ENCODE assay signal across 13 cellular contexts in the genomic region with DNA sequence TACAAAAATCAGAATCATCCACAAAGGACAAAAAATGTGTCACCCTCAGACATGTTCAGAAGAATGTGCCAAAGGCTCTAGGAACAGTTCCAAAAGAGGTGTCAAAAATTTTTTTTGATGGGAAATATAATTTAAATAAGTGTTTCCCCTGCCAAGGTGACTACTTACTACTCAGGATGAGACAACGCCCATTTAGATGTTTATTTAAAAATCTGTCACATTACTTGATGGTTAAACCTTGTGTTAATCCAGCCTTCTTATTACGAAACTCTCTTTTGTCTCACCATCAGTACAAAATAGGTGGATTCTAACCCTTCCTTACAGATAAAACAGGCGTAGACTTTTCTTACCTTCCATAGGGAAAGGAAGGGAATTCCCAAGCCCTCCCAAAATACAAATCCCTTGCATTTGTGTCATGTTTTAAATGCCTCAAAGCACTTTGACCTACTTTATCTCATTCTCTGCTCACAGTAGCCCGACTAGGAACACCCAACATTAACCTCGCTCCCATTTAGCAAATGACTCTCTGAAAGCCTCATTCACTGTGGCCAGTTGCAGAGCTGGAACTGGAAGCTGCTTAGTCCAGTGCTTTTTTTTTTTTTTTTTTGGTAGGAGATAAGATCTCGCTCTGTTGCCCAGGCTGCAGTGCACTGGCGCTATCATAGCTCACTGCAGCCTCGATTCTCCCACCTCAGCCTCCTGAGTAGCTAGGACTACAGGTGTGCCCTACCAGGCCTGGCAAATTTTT. TPM values are rescaled to one million over a fixed set of nuclear protein-coding genes. Genes with fewer than 3 reads are reported as not detected.
DNase-seq lines count a peak whose midpoint lies in the region; ATAC-seq and TF ChIP-seq lines count a peak whose summit lies in the region.
"Had no signal": no experiment of that assay in that cellular context is flagged by ENCODE, and none has a peak within 500 bp of the region (broad histone marks: within the 10 kb centered on the region; RNA-seq: fewer than 3 reads in every experiment).

No MANE protein-coding gene starts in this region.

- no peaks in the 10 kb centered on the region for H3K27me3 ChIP-seq in Karpas-422 (ENCODE audit: low read length)
- no peaks in the 10 kb centered on the region for H3K27me3 ChIP-seq in mammary epithelial cell (ENCODE audit: insufficient read depth, low read length)
- H3K27me3 ChIP-seq in layer of hippocampus (ENCODE audit: control insufficient read depth, insufficient read depth, low read length), result no peaks in the 10 kb centered on the region

- H3K4me3 Mint-ChIP-seq in stimulated activated effector memory CD8-positive, alpha-beta T cell treated with anti-CD3 and anti-CD28 coated beads, Interleukin-12 subunit alpha, Interleukin-12 subunit beta, amount 100 ng/mL, for 72 hours, result no peak overlapping the region
- H3K4me3 Mint-ChIP-seq: mesothelial cell of epicardium had no signal

- H2AFZ ChIP-seq in Karpas-422 (ENCODE audit: low read length) (no peak overlapping the region), mammary epithelial cell (ENCODE audit: low read depth, low read length) (peak overlapping the region; percentile 80)

- H4K20me1 ChIP-seq in Karpas-422 (ENCODE audit: insufficient read depth, low read depth, low read length), result no peaks in the 10 kb centered on the region
- H4K20me1 ChIP-seq in mammary epithelial cell (ENCODE audit: insufficient read depth, low read length), result no peaks in the 10 kb centered on the region

- DNase-seq in Karpas-422, result no peak
- peak; percentile 41 for DNase-seq in mammary epithelial cell
- DNase-seq in stimulated activated effector memory CD8-positive, alpha-beta T cell treated with anti-CD3 and anti-CD28 coated beads, Interleukin-12 subunit alpha, Interleukin-12 subunit beta, amount 100 ng/mL, for 72 hours (ENCODE audit: low spot score in 2 of 2), result no peak
- no peak for DNase-seq in epidermal melanocyte (ENCODE audit: insufficient read length, low spot score)
- DNase-seq in HK-2 (ENCODE audit: unreplicated experiment), result no peak
- no peak for DNase-seq in OCI-M2 (lab: John Stamatoyannopoulos, UW; ENCODE audit: unreplicated experiment)
- DNase-seq: activated CD4-positive, alpha-beta T cell treated with anti-CD3 and anti-CD28 coated beads for 48 hours; activated naive CD4-positive, alpha-beta T cell treated with Interleukin-2 at 50 U/mL for 16 hours; stimulated activated CD4-positive, alpha-beta T cell treated with anti-CD3 and anti-CD28 coated beads, Interleukin-15, amount 100 ng/mL, for 24 hours; stimulated activated naive CD8-positive, alpha-beta T cell treated with anti-CD3 and anti-CD28 coated beads, Interleukin-15, Interleukin-2, amounts not matched to agents 100 U/mL and 50 U/mL, for 24 hours had no signal

- H3K4me2 ChIP-seq in Karpas-422 (ENCODE audit: low read depth, low read length, poor library complexity, severe bottlenecking), result peak overlapping the region; percentile 55
- peak overlapping the region; percentile 53 for H3K4me2 ChIP-seq in mammary epithelial cell (ENCODE audit: insufficient read depth, low read depth, low read length)

- no peak for TF ChIP-seq CTCF in mammary epithelial cell (conservative IDR thresholded peaks at IDR 0.05 in 1 of 2, IDR thresholded peaks at IDR 0.05 in 1 of 2; ENCODE audit: extremely low read depth in 1 of 2, insufficient read depth in 1 of 2, low read depth in 1 of 2, low read length in 2 of 2)

- H3K9ac ChIP-seq in Karpas-422 (ENCODE audit: low read length) (no peak overlapping the region), mammary epithelial cell (ENCODE audit: insufficient read depth, low read length) (no peak overlapping the region)

- intact Hi-C loops in mammary epithelial cell (cut with micrococcal nuclease), result no loop called here

- BruUV-seq in mammary epithelial cell (replicated peaks; lab: Mats Ljungman, UMichigan), result no TSS peak

- in situ Hi-C loops in mammary epithelial cell (cut with MboI; ENCODE audit: low sequenced_read_pairs in 2 of 2), result no loop called here

- peaks cover 13% of the 10 kb centered on the region for H3K36me3 Mint-ChIP-seq in stimulated activated effector memory CD8-positive, alpha-beta T cell treated with anti-CD3 and anti-CD28 coated beads, Interleukin-12 subunit alpha, Interleukin-12 subunit beta, amount 100 ng/mL, for 72 hours
- H3K36me3 Mint-ChIP-seq: mesothelial cell of epicardium had no signal

- CTCF ChIA-PET in mammary epithelial cell (lab: Charles Lee; ENCODE audit: low non-redundant PET), result interaction anchor here (0.6 kb wide), 1 partner anchor 124 kb away, joined by 3 read pairs; no protein-coding TSS in a partner anchor

- H3K4me1 ChIP-seq in Karpas-422 (ENCODE audit: low read length), result peaks cover 30% of the 10 kb centered on the region
- peaks cover 66% of the 10 kb centered on the region for H3K4me1 ChIP-seq in mammary epithelial cell (ENCODE audit: insufficient read depth, low read length)

- H3K4me1 Mint-ChIP-seq in stimulated activated effector memory CD8-positive, alpha-beta T cell treated with anti-CD3 and anti-CD28 coated beads, Interleukin-12 subunit alpha, Interleukin-12 subunit beta, amount 100 ng/mL, for 72 hours, result no peaks in the 10 kb centered on the region

- no peak for ATAC-seq in stimulated activated effector memory CD8-positive, alpha-beta T cell treated with anti-CD3 and anti-CD28 coated beads, Interleukin-12 subunit alpha, Interleukin-12 subunit beta, amount 100 ng/mL, for 72 hours
- ATAC-seq in HG03039 (IDR thresholded peaks at IDR 0.05; ENCODE audit: unreplicated experiment), result no peak
- ATAC-seq: stimulated activated naive CD8-positive, alpha-beta T cell treated with anti-CD3 and anti-CD28 coated beads, Interleukin-15, Interleukin-2, amounts not matched to agents 100 U/mL and 50 U/mL, for 24 hours had no signal

- H3K9me3 ChIP-seq in Karpas-422 (ENCODE audit: low read length) (no peaks in the 10 kb centered on the region), mammary epithelial cell (replicated peaks; ENCODE audit: insufficient read depth, low read length) (no peaks in the 10 kb centered on the region)

- H3K36me3 ChIP-seq in Karpas-422 (ENCODE audit: insufficient read depth, low read length) (no peaks in the 10 kb centered on the region), mammary epithelial cell (ENCODE audit: insufficient read depth, low read length) (no peaks in the 10 kb centered on the region)

- H3K27ac ChIP-seq in Karpas-422 (ENCODE audit: low read length) (no peak overlapping the region), mammary epithelial cell (ENCODE audit: insufficient read depth, low read depth, low read length) (peak overlapping the region; percentile 22), layer of hippocampus (ENCODE audit: low read depth, low read length) (peak overlapping the region; percentile 3)

- H3K27ac Mint-ChIP-seq in stimulated activated effector memory CD8-positive, alpha-beta T cell treated with anti-CD3 and anti-CD28 coated beads, Interleukin-12 subunit alpha, Interleukin-12 subunit beta, amount 100 ng/mL, for 72 hours, result peak overlapping the region; percentile 10

- no peaks in the 10 kb centered on the region for H3K9me2 ChIP-seq in Karpas-422 (replicated peaks; ENCODE audit: insufficient read depth, low read length)

- 38% methylated on average over 6 of the region's 8 CpGs for WGBS in mammary epithelial cell (ENCODE audit: low coverage, missing lambda C conversion rate)

- H3K9me3 Mint-ChIP-seq in stimulated activated effector memory CD8-positive, alpha-beta T cell treated with anti-CD3 and anti-CD28 coated beads, Interleukin-12 subunit alpha, Interleukin-12 subunit beta, amount 100 ng/mL, for 72 hours, result no peaks in the 10 kb centered on the region
- H3K9me3 Mint-ChIP-seq: mesothelial cell of epicardium had no signal

- no peaks in the 10 kb centered on the region for H3K79me2 ChIP-seq in Karpas-422 (ENCODE audit: low read length)
- no peaks in the 10 kb centered on the region for H3K79me2 ChIP-seq in mammary epithelial cell (ENCODE audit: insufficient read depth, low read length)

- H3K4me3 ChIP-seq in Karpas-422 (ENCODE audit: low read length), result no peak overlapping the region
- H3K4me3 ChIP-seq in mammary epithelial cell (replicated peaks in 1 of 3; ENCODE audit: insufficient read depth in 1 of 3, low read depth in 2 of 3, low read length in 3 of 3), result no peak overlapping the region

- dilution Hi-C loops in mammary epithelial cell (cut with HindIII; ENCODE audit: low sequenced_read_pairs), result loop anchor here (5.0 kb wide), 2 partner anchors 40 to 125 kb away; no protein-coding TSS in a partner anchor

RNA-seq across cellular contexts. Expression of a gene that starts 5.8 kb away (rescaled TPM):
- 123 and 352 TPM in 2 replicates for total RNA-seq in Karpas-422 (2014; rRNA removed; shearing (Covaris generic); ENCODE audit: low replicate concordance)
- total RNA-seq in mammary epithelial cell, result 10 to 100 TPM; 33.9 to 76.3 TPM
- polyA plus RNA-seq in mammary epithelial cell, result 24.8 TPM
- 35.0 TPM for polyA minus RNA-seq in mammary epithelial cell
